ENCODE assay signal across 8 cellular contexts in the genomic region with DNA sequence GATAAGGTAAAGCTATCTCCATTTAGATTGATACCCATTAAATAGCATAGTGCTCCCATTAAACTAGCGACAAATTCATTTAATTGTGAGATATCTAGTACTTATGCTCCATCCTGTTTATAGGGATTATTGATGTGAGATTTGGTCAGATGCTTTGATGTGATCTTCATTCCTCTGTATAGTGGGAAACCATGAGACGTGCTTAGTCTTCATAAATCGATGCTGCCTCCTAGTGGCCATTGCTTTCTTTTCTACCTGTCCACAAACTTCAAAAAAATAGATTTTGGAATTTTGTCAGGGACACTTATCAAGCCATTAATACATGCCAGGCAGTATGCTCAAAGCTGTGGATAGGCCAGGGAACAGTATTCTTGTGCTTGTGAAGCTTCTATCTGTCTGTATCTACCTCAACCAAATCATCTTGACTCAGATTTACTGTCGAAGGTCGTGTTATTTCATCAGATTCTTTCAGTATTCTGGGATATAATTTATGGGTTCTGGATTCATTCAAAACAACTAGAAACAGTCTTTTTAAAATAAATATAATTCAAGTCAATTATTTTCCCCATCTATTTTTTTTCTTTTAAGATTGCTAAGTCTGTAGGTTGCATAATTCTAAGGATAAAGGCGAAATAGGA. TPM values are rescaled to one million over a fixed set of nuclear protein-coding genes. Genes with fewer than 3 reads are reported as not detected.
DNase-seq lines count a peak whose midpoint lies in the region; ATAC-seq and TF ChIP-seq lines count a peak whose summit lies in the region.

No MANE protein-coding gene starts in this region.

- peak; percentile 72 for TF ChIP-seq CTCF in AG09309 (IDR thresholded peaks at IDR 0.05; ENCODE audit: control insufficient read depth, insufficient read depth, low read depth, low read length, missing control alignments)
- peak; percentile 67 for TF ChIP-seq CTCF in coronary artery (IDR thresholded peaks at IDR 0.05)
- peak; percentile 73 for TF ChIP-seq CTCF in lower lobe of right lung (IDR thresholded peaks at IDR 0.05)

- H3K27ac ChIP-seq in coronary artery: no peak overlapping the region
- no peak overlapping the region for H3K27ac ChIP-seq in lower lobe of right lung

- no peaks in the 10 kb centered on the region for H3K4me1 Mint-ChIP-seq in T-helper 2 cell treated with Interferon-gamma antibody and Interleukin-4, amounts not matched to agents 5 μg/mL and 100 μg/mL, for 36 hours (ENCODE audit: low read depth)
- no peaks in the 10 kb centered on the region for H3K4me1 Mint-ChIP-seq in stimulated activated naive B cell treated with anti-CD40 and anti-IgM and Interleukin-4, amounts not matched to agents 10 μg/mL and 1 μg/mL and 100 μg/mL, for 72 hours

- no peak overlapping the region for H3K4me3 ChIP-seq in AG09309 (ENCODE audit: control insufficient read depth, low read depth, low read length)
- no peak overlapping the region for H3K4me3 ChIP-seq in coronary artery
- H3K4me3 ChIP-seq in lower lobe of right lung: no peak overlapping the region

- no peaks in the 10 kb centered on the region for H3K9me3 Mint-ChIP-seq in T-helper 2 cell treated with Interferon-gamma antibody and Interleukin-4, amounts not matched to agents 5 μg/mL and 100 μg/mL, for 36 hours
- H3K9me3 Mint-ChIP-seq in stimulated activated naive B cell treated with anti-CD40 and anti-IgM and Interleukin-4, amounts not matched to agents 10 μg/mL and 1 μg/mL and 100 μg/mL, for 72 hours: no peaks in the 10 kb centered on the region

- H3K4me3 Mint-ChIP-seq in T-helper 2 cell treated with Interferon-gamma antibody and Interleukin-4, amounts not matched to agents 5 μg/mL and 100 μg/mL, for 36 hours: no peak overlapping the region
- no peak overlapping the region for H3K4me3 Mint-ChIP-seq in stimulated activated naive B cell treated with anti-CD40 and anti-IgM and Interleukin-4, amounts not matched to agents 10 μg/mL and 1 μg/mL and 100 μg/mL, for 72 hours

- H3K36me3 ChIP-seq in lower lobe of right lung: peaks cover 16% of the 10 kb centered on the region

- no peaks in the 10 kb centered on the region for H3K27me3 ChIP-seq in lower lobe of right lung (ENCODE audit: low read depth)

- no peaks in the 10 kb centered on the region for H3K27me3 Mint-ChIP-seq in T-helper 2 cell treated with Interferon-gamma antibody and Interleukin-4, amounts not matched to agents 5 μg/mL and 100 μg/mL, for 36 hours (ENCODE audit: low read depth)
- H3K27me3 Mint-ChIP-seq in stimulated activated naive B cell treated with anti-CD40 and anti-IgM and Interleukin-4, amounts not matched to agents 10 μg/mL and 1 μg/mL and 100 μg/mL, for 72 hours: no peaks in the 10 kb centered on the region

- ATAC-seq in GM18499 (IDR thresholded peaks at IDR 0.05; ENCODE audit: insufficient read depth, unreplicated experiment): peak; percentile 56
- ATAC-seq in HG02852 (IDR thresholded peaks at IDR 0.05; ENCODE audit: unreplicated experiment): peak; percentile 80
- ATAC-seq in lower lobe of right lung: peak; percentile 53 to 83
- peak; percentile 81 to 85 for ATAC-seq in stimulated activated naive B cell treated with anti-CD40 and anti-IgM and Interleukin-4, amounts not matched to agents 10 μg/mL and 1 μg/mL and 100 μg/mL, for 72 hours (replicated peaks)

- no peak overlapping the region for H3K27ac Mint-ChIP-seq in T-helper 2 cell treated with Interferon-gamma antibody and Interleukin-4, amounts not matched to agents 5 μg/mL and 100 μg/mL, for 36 hours
- no peak overlapping the region for H3K27ac Mint-ChIP-seq in stimulated activated naive B cell treated with anti-CD40 and anti-IgM and Interleukin-4, amounts not matched to agents 10 μg/mL and 1 μg/mL and 100 μg/mL, for 72 hours

- H3K36me3 Mint-ChIP-seq in T-helper 2 cell treated with Interferon-gamma antibody and Interleukin-4, amounts not matched to agents 5 μg/mL and 100 μg/mL, for 36 hours (ENCODE audit: low read depth): peaks cover 14% of the 10 kb centered on the region
- H3K36me3 Mint-ChIP-seq in stimulated activated naive B cell treated with anti-CD40 and anti-IgM and Interleukin-4, amounts not matched to agents 10 μg/mL and 1 μg/mL and 100 μg/mL, for 72 hours: peaks cover 7 to 17% of the 10 kb centered on the region in 2 donors

- no peaks in the 10 kb centered on the region for H3K4me1 ChIP-seq in lower lobe of right lung

- no peaks in the 10 kb centered on the region for H3K9me3 ChIP-seq in lower lobe of right lung

- intact Hi-C loops in lower lobe of right lung (cut with DNase I): no loop called here

- DNase-seq in AG09309 (ENCODE audit: low read depth): no peak
- peak; percentile 49 for DNase-seq in NCI-H146 treated with DMSO at 0.1 percent for 48 hours (lab: John Stamatoyannopoulos, UW; ENCODE audit: unreplicated experiment)
- DNase-seq in T-helper 2 cell treated with Interferon-gamma antibody and Interleukin-4, amounts not matched to agents 5 μg/mL and 100 μg/mL, for 36 hours (ENCODE audit: low spot score): peak; percentile 16
- DNase-seq in coronary artery (ENCODE audit: low spot score): no peak
- no peak for DNase-seq in lower lobe of right lung
- DNase-seq in stimulated activated naive B cell treated with anti-CD40 and anti-IgM and Interleukin-4, amounts not matched to agents 10 μg/mL and 1 μg/mL and 100 μg/mL, for 72 hours: no peak

RNA-seq across cellular contexts. Expression of a gene that starts 12.0 kb away (rescaled TPM):
- total RNA-seq in lower lobe of right lung: 25.6 TPM

RNA-seq across cellular contexts. Expression of a gene that starts 28.5 kb away (rescaled TPM):
- not detected for total RNA-seq in lower lobe of right lung

Comparison
In these comparisons a context has a peak if more than half of its experiments do, and no peak if none do; other contexts are left out.
1. DNase-seq: peak in NCI-H146 treated with DMSO at 0.1 percent for 48 hours (single experiment) and T-helper 2 cell treated with Interferon-gamma antibody and Interleukin-4, amounts not matched to agents 5 μg/mL and 100 μg/mL, for 36 hours (single experiment); none in AG09309 (single experiment), coronary artery (single experiment), lower lobe of right lung (single experiment) and stimulated activated naive B cell treated with anti-CD40 and anti-IgM and Interleukin-4, amounts not matched to agents 10 μg/mL and 1 μg/mL and 100 μg/mL, for 72 hours (single experiment).
2. Peak in every context shown above with its lines, with median percentiles within 50 percentile points of each other: CTCF ChIP-seq and ATAC-seq.